Comparison of ENCODE assay signal across 8 cellular contexts in genomic region chr7:92837214-92837749, GRCh38. TPM values are rescaled to one million over a fixed set of nuclear protein-coding genes. Genes with fewer than 3 reads are reported as not detected.
DNase-seq lines count a peak whose midpoint lies in the region; ATAC-seq and TF ChIP-seq lines count a peak whose summit lies in the region.

No MANE protein-coding gene starts in this region.

- H3K36me3 ChIP-seq in breast epithelium: no peaks in the 10 kb centered on the region
- H3K36me3 ChIP-seq in mucosa of stomach (ENCODE audit: control insufficient read depth, insufficient read depth, low read length): no peaks in the 10 kb centered on the region

- H3K9ac ChIP-seq in mucosa of stomach (ENCODE audit: low read length): peak overlapping the region; percentile 34

- ATAC-seq in HG02884 (IDR thresholded peaks at IDR 0.05; ENCODE audit: unreplicated experiment) (no peak), HG03571 (IDR thresholded peaks at IDR 0.05; ENCODE audit: unreplicated experiment) (no peak)

- in situ Hi-C loops in G401 (cut with HindIII; ENCODE audit: low sequenced_read_pairs): no loop called here

- DNase-seq in G401 (ENCODE audit: low spot score) (peak; percentile 30), NB4 (ENCODE audit: low read depth) (peak; percentile 13), breast epithelium (ENCODE audit: low spot score in 2 of 2) (no peak), posterior cingulate gyrus (no peak)
- no peak for DNase-seq in central memory CD4-positive, alpha-beta T cell

- TF ChIP-seq CTCF in NB4 (IDR thresholded peaks at IDR 0.05; ENCODE audit: low read depth, low read length) (no peak), breast epithelium (IDR thresholded peaks at IDR 0.05) (no peak)

- H3K9me3 ChIP-seq in breast epithelium: no peaks in the 10 kb centered on the region
- no peaks in the 10 kb centered on the region for H3K9me3 ChIP-seq in mucosa of stomach (ENCODE audit: control insufficient read depth, low read length)

- H3K4me3 ChIP-seq in NB4 (ENCODE audit: low read depth, low read length): peak overlapping the region; percentile 47
- H3K4me3 ChIP-seq in breast epithelium: peak overlapping the region; percentile 81 to 85 (median 83)
- no peak overlapping the region for H3K4me3 ChIP-seq in mucosa of stomach (ENCODE audit: low read length)

- H3K27ac ChIP-seq in breast epithelium: peak overlapping the region; percentile 81 to 88

- intact Hi-C loops in breast epithelium (cut with DNase I; ENCODE audit: low total_unique reads): loop anchor here (10.0 kb wide), 2 partner anchors 142 to 202 kb away; no protein-coding TSS in a partner anchor
- intact Hi-C loops in posterior cingulate gyrus (cut with DNase I): loop anchor here (10.0 kb wide), 1 partner anchor 218 kb away; no protein-coding TSS in a partner anchor

- H3K27me3 ChIP-seq in breast epithelium (no peaks in the 10 kb centered on the region), mucosa of stomach (ENCODE audit: control insufficient read depth, insufficient read depth, low read length) (peaks cover 5% of the 10 kb centered on the region)

- TF ChIP-seq POLR2A in NB4 (IDR thresholded peaks at IDR 0.05; ENCODE audit: extremely low read depth, insufficient read length): no peak
- no peak for TF ChIP-seq POLR2A in breast epithelium (IDR thresholded peaks at IDR 0.05)

- H3K4me1 ChIP-seq in breast epithelium (no peaks in the 10 kb centered on the region), mucosa of stomach (ENCODE audit: control insufficient read depth, insufficient read depth, low read length) (peaks cover 3% of the 10 kb centered on the region)

RNA-seq across cellular contexts. Expression of gene CDK6, which starts 0.9 kb away (rescaled TPM):
- total RNA-seq in G401 (2014; rRNA removed; shearing (Covaris generic)): 9.2 and 25.2 TPM in 2 replicates
- 10 to 100 TPM; 12.8 to 26.2 (median 23.6) TPM for total RNA-seq in breast epithelium

Comparison
In these comparisons a context has a peak if more than half of its experiments do, and no peak if none do; other contexts are left out.
1. DNase-seq: peak in G401 (single experiment) and NB4 (single experiment); none in breast epithelium (0 of 2), central memory CD4-positive, alpha-beta T cell (single experiment) and posterior cingulate gyrus (0 of 10).